In the genomic region with DNA sequence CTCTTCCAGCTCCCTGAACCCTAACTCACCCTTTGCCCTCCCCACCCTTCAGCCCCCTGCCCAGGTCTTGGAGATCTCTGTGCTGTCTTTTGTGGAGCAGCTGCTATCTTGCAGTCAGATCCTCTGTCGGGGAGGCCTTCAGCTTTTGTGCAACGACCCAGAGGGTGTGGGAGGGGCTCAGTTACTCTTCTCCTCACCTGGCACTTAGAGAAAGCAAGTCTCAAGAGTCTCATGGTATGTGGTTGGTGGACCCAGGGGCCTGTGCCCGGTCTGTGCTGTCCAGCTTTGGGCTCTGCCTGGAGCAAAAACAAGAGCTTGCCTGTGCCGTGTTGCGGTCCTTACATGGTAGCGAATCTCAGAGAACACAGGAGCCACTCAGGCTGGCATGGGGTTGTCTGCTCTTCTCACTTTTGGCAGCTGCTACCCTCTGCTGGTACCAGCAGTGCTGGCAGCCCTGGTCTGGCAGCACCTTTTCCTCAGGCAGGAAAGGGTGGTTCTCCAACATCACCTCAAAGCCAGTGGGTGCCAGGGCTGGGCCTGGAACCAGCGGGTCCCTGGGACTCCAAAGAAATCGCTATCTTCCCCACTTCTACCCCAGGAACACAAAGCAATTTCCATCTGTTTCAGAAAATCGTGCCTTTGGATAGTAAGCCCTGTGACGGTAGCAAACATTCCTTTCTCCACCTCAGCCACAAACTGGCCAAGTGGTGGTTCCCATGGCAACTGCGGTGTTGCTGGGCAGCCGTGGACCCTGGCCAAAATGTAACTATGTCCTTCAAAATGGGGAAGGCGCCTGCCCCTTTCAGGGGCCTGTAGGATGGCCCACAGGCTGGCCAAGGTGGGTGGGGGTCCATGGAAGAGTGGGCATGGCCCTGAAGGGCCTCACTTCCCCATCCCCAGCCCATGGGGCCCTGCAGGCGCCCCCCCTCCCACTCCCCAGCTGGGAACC, we compare ENCODE assay signal across 8 cellular contexts.
A peak's percentile ranks its signal among the peaks of the same experiment; 100 is the strongest.
DNase-seq lines count a peak whose midpoint lies in the region; ATAC-seq and TF ChIP-seq lines count a peak whose summit lies in the region.

No MANE protein-coding gene starts in this region.

- H3K4me3 ChIP-seq in choroid plexus epithelial cell (ENCODE audit: low read depth, low read length): no peak overlapping the region
- H3K4me3 ChIP-seq in muscle layer of duodenum (ENCODE audit: low read depth in 1 of 2, low read length in 2 of 2): no peak overlapping the region
- no peak overlapping the region for H3K4me3 ChIP-seq in aorta (ENCODE audit: low read length in 2 of 2)

- WGBS in aorta, 2 donors: 12 to 13% methylated on average over 14 of the region's 14 CpGs

- TF ChIP-seq POLR2A in GM18505 (IDR thresholded peaks at IDR 0.05; ENCODE audit: borderline replicate concordance, extremely low read depth, insufficient read depth, insufficient read length): no peak

- H3K36me3 ChIP-seq in muscle layer of duodenum (ENCODE audit: control insufficient read depth in 1 of 2, insufficient read depth in 2 of 2, low read length in 2 of 2) (no peaks in the 10 kb centered on the region), aorta (ENCODE audit: control insufficient read depth in 1 of 2, insufficient read depth in 2 of 2, low read length in 1 of 2) (no peaks in the 10 kb centered on the region)

- H3K9me3 ChIP-seq in muscle layer of duodenum (ENCODE audit: control insufficient read depth in 1 of 2, low read length in 2 of 2) (peaks cover 0 to under 1% of the 10 kb centered on the region in 2 donors), aorta (ENCODE audit: control insufficient read depth, low read length) (no peaks in the 10 kb centered on the region)

- H3K27me3 ChIP-seq in muscle layer of duodenum (ENCODE audit: low read depth, low read length) (no peaks in the 10 kb centered on the region), aorta (ENCODE audit: control insufficient read depth in 1 of 2, insufficient read depth in 2 of 2, low read length in 1 of 2) (no peaks in the 10 kb centered on the region)

- intact Hi-C loops in aorta (cut with DNase I): loop anchor here (2.0 to 5.0 kb wide), 5 partner anchors 15 to 146 kb away; no protein-coding TSS in a partner anchor

- DNase-seq in NCI-H2107 treated with DMSO at 0.1 percent for 48 hours (lab: John Stamatoyannopoulos, UW; ENCODE audit: unreplicated experiment) (peak; percentile 3), NCI-H2107 (lab: John Stamatoyannopoulos, UW) (no peak), T-helper 22 cell (ENCODE audit: low read depth) (peak; percentile 20), choroid plexus epithelial cell (ENCODE audit: low read depth) (peak; percentile 92), aorta (peak; percentile 77 to 88)

- TF ChIP-seq CTCF in choroid plexus epithelial cell (conservative IDR thresholded peaks at IDR 0.05; ENCODE audit: low read depth, low read length): peak; percentile 37

- H3K27ac ChIP-seq in muscle layer of duodenum (ENCODE audit: low read length) (peak overlapping the region; percentile 77), aorta (ENCODE audit: low read depth in 1 of 2, low read length in 2 of 2) (peak overlapping the region; percentile 90 to 98)

- ATAC-seq in aorta (ENCODE audit: low FRiP score): peak; percentile 84
- no peak for ATAC-seq in HG03354 (IDR thresholded peaks at IDR 0.05; ENCODE audit: poor library complexity, severe bottlenecking, unreplicated experiment)
- ATAC-seq in GM18505 (IDR thresholded peaks at IDR 0.05; ENCODE audit: unreplicated experiment): no peak

- H3K4me1 ChIP-seq in muscle layer of duodenum (ENCODE audit: control insufficient read depth in 1 of 2, insufficient read depth in 2 of 2, low read length in 2 of 2) (peaks cover 0 to 20% of the 10 kb centered on the region in 2 donors), aorta (ENCODE audit: control insufficient read depth in 1 of 2, insufficient read depth in 2 of 2, low read length in 2 of 2) (peaks cover 0 to 3% of the 10 kb centered on the region in 2 donors)
